23 cellular contexts compared by ENCODE assay signal in the genomic region with DNA sequence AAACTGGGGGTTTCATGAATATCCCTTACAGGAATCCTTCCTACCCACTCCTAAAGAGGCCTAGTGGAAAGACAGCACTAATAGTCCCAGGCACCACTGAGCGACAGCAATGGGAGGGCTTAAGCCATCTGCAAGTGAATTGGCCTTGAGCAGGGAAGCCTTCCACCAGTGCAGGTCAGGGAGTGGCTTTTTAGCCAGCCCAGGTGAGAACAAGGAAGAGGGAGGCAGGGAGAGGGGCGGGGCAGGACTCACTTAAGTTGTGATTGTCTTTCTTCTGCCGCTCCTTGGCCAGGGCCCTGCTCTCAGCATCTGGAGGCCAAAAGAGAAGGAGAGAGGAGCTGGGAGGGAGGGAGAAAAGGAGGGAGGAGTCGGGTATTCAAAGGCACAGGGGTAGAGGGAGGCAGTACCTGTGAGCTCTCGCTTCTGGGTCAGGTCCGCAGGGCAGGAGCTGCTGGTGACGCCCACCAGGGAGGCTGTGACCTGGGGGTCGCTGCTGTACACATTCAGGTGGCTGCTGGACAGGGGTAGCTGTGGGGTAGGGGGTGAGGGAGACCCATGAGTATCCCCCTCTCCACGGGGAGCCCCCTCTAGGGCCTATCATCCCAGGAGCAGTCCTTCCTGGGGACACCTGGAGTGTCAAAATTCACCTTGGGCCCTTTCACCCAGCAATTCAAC. TPM values are rescaled to one million over a fixed set of nuclear protein-coding genes. Genes with fewer than 3 reads are reported as not detected.
DNase-seq lines count a peak whose midpoint lies in the region; ATAC-seq and TF ChIP-seq lines count a peak whose summit lies in the region.
"Had no signal": no experiment of that assay in that cellular context is flagged by ENCODE, and none has a peak within 500 bp of the region (broad histone marks: within the 10 kb centered on the region; RNA-seq: fewer than 3 reads in every experiment).

No MANE protein-coding gene starts in this region.

- H3K9ac ChIP-seq in colonic mucosa (ENCODE audit: low read depth in 2 of 2, low read length in 2 of 2), result no peak overlapping the region

- H3K4me1 ChIP-seq in colonic mucosa (peaks cover 5% of the 10 kb centered on the region), left lung (peaks cover 8 to 16% of the 10 kb centered on the region in 2 donors)
- H3K4me1 ChIP-seq: HAP-1 had no signal

- ATAC-seq in left lung (peak; percentile 20), GM18519 (IDR thresholded peaks at IDR 0.05; ENCODE audit: low FRiP score, unreplicated experiment) (no peak)
- ATAC-seq: activated naive CD8-positive, alpha-beta T cell treated with anti-CD3 and anti-CD28 coated beads, Interleukin-2, amount 50 U/mL, for 24 hours had no signal

- no peak overlapping the region for H3K27ac ChIP-seq in colonic mucosa
- no peak overlapping the region for H3K27ac ChIP-seq in left lung
- peak overlapping the region; percentile 100 for H3K27ac ChIP-seq in substantia nigra (ENCODE audit: low read depth, low read length, poor library complexity, severe bottlenecking)
- H3K27ac ChIP-seq: cardiac muscle cell had no signal

- intact Hi-C loops in colonic mucosa (cut with DNase I) (no loop called here), left lung (cut with DNase I) (no loop called here)

- H3K9me3 ChIP-seq in colonic mucosa (no peaks in the 10 kb centered on the region), left lung (no peaks in the 10 kb centered on the region)
- H3K9me3 ChIP-seq: HAP-1 had no signal

- no peaks in the 10 kb centered on the region for H3K36me3 ChIP-seq in colonic mucosa
- peaks cover 0 to 76% of the 10 kb centered on the region in 2 donors for H3K36me3 ChIP-seq in left lung
- H3K36me3 ChIP-seq: cardiac muscle cell, HAP-1 had no signal

- peak; percentile 57 for DNase-seq in activated effector memory CD4-positive, alpha-beta T cell treated with anti-CD3 and anti-CD28 coated beads, Interleukin-2, amount 50 U/mL, for 16 hours
- DNase-seq in activated effector memory CD4-positive, alpha-beta T cell treated with Interleukin-2 at 50 U/mL for 16 hours, result no peak
- peak; percentile 82 for DNase-seq in colonic mucosa
- DNase-seq in left lung, result no peak
- DNase-seq in substantia nigra (lab: John Stamatoyannopoulos, UW), result no peak
- no peak for DNase-seq in inferior parietal cortex (ENCODE audit: extremely low spot score)
- no peak for DNase-seq in amniotic stem cell (lab: John Stamatoyannopoulos, UW)
- DNase-seq: activated naive CD8-positive, alpha-beta T cell treated with anti-CD3 and anti-CD28 coated beads, Interleukin-2, amount 50 U/mL, for 24 hours; C1 segment of cervical spinal cord; DMS153; foreskin fibroblast; Kasumi-1; mammary epithelial cell; NCI-H1436 treated with DMSO at 0.1 percent for 48 hours; NCI-H226; NK-92 treated with Interleukin-12 subunit alpha and Interleukin-12 subunit beta, amount 100 ng/mL, for 24 hours; stimulated activated CD4-positive, alpha-beta T cell treated with anti-CD3 and anti-CD28 coated beads, Interleukin-15, amount 100 ng/mL, for 24 hours had no signal

- no peaks in the 10 kb centered on the region for H3K27me3 ChIP-seq in colonic mucosa
- H3K27me3 ChIP-seq in left lung, result peaks cover 0 to 3% of the 10 kb centered on the region in 2 donors
- H3K27me3 ChIP-seq: cardiac muscle cell had no signal

- TF ChIP-seq CTCF in colonic mucosa (IDR thresholded peaks at IDR 0.05), result no peak
- TF ChIP-seq CTCF in left lung (IDR thresholded peaks at IDR 0.05), result no peak

- H3K4me3 ChIP-seq in colonic mucosa (no peak overlapping the region), left lung (no peak overlapping the region)
- H3K4me3 ChIP-seq: cardiac muscle cell, HAP-1 had no signal

RNA-seq across cellular contexts. Expression of a gene that starts 47.8 kb away (rescaled TPM):
- total RNA-seq in colonic mucosa (10 to 100 TPM; 16.9 to 21.7 TPM), left lung (10 to 100 TPM; 22.0 to 37.0 TPM)

RNA-seq across cellular contexts. Expression of a gene that starts 49.4 kb away (rescaled TPM):
- total RNA-seq in colonic mucosa (1 to 10 TPM; 1.1 to 1.9 TPM), left lung (10 to 100 TPM; 25.9 to 45.9 TPM)
- total RNA-seq: activated T-helper 1 cell treated with anti-CD3 and anti-CD28 coated beads, Interleukin-12 subunit alpha, Interleukin-12 subunit beta, Interleukin-2, Interleukin-4 antibody, amounts not matched to agents 30 ng/mL and 10 ng/mL and 1 ng/mL, durations not matched to agents 14 hours and 24 hours and 36 hours; T-helper 1 cell treated with Interleukin-12 subunit alpha and Interleukin-12 subunit beta and Interleukin-4 antibody, amounts not matched to agents 30 ng/mL and 1 ng/mL, for 36 hours had no signal

RNA-seq across cellular contexts. Expression of a gene that starts 59.6 kb away (rescaled TPM):
- total RNA-seq in colonic mucosa (1 to 10 TPM in 1 of 2 donors, not detected in 1; 1.7 TPM), left lung (100 to 1,000 TPM; 175 to 266 TPM)
- total RNA-seq: cardiac muscle cell; mammary epithelial cell; neural crest cell; T-helper 1 cell treated with Interleukin-12 subunit alpha and Interleukin-12 subunit beta and Interleukin-4 antibody, amounts not matched to agents 30 ng/mL and 1 ng/mL, for 36 hours had no signal

Comparison
In these comparisons a context has a peak if more than half of its experiments do, and no peak if none do; other contexts are left out.
1. DNase-seq: peak in activated effector memory CD4-positive, alpha-beta T cell treated with anti-CD3 and anti-CD28 coated beads, Interleukin-2, amount 50 U/mL, for 16 hours (single experiment) and colonic mucosa (single experiment); none in activated effector memory CD4-positive, alpha-beta T cell treated with Interleukin-2 at 50 U/mL for 16 hours (single experiment), left lung (0 of 2), substantia nigra (0 of 49), inferior parietal cortex (single experiment) and amniotic stem cell (single experiment).
2. RNA of a gene that starts 49.4 kb away (total RNA-seq): 25.9 to 45.9 TPM in left lung; 1.1 to 1.9 TPM in colonic mucosa; every median in the first group is over 4 times any median in the second.
3. RNA of a gene that starts 59.6 kb away (total RNA-seq): 175 to 266 TPM in left lung; 1.7 TPM in colonic mucosa; every median in the first group is over 10 times any median in the second.